Comparison of ENCODE assay signal across 8 cellular contexts in the genomic region with DNA sequence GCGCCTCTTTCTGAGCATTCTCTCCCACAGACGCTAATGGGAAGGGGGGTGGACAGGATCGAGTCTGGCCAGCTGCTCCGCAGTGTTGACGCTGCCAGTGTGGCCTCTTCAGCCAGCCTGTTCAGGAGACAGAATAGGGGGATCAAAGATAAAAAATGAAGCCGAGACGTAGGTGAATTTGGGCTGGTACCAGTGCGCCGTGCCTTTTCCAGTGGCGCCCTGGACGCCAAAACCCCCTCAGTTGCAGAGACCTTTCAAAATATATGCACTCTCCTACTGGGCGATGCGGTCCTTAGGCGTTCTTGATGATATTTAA. TPM values are rescaled to one million over a fixed set of nuclear protein-coding genes. Genes with fewer than 3 reads are reported as not detected.
DNase-seq lines count a peak whose midpoint lies in the region; ATAC-seq and TF ChIP-seq lines count a peak whose summit lies in the region.

No MANE protein-coding gene starts in this region.

- TF ChIP-seq CTCF in Panc1 (IDR thresholded peaks at IDR 0.05) (no peak), omental fat pad (IDR thresholded peaks at IDR 0.05) (no peak)

- H3K4me3 ChIP-seq in Panc1 (ENCODE audit: low read depth in 2 of 2, low read length in 2 of 2) (peak overlapping the region; percentile 70 to 82), esophagus (ENCODE audit: low read depth in 1 of 2, low read length in 2 of 2) (peak overlapping the region; percentile 63 to 77)

- intact Hi-C loops in activated CD4-positive, alpha-beta T cell treated with anti-CD3 and anti-CD28 coated beads for 36 hours (cut with DNase I, micrococcal nuclease) = loop anchor here (5.0 to 10.0 kb wide), 6 partner anchors 82 to 1731 kb away; a partner anchor contains a TSS
- intact Hi-C loops in Panc1 (cut with micrococcal nuclease; ENCODE audit: unreplicated experiment) = loop anchor here (10.0 kb wide), 1 partner anchor 59 kb away; no protein-coding TSS in a partner anchor

- H3K9me3 ChIP-seq in Panc1 (ENCODE audit: control insufficient read depth, insufficient read depth, low read depth, low read length) (no peaks in the 10 kb centered on the region), esophagus (ENCODE audit: control insufficient read depth in 2 of 2, insufficient read depth in 1 of 2, low read depth in 1 of 2, low read length in 1 of 2) (no peaks in the 10 kb centered on the region)

- peaks cover 2% of the 10 kb centered on the region for H3K9me3 Mint-ChIP-seq in activated CD4-positive, alpha-beta T cell treated with anti-CD3 and anti-CD28 coated beads for 36 hours (ENCODE audit: low read depth)

- H3K27ac ChIP-seq in Panc1 (ENCODE audit: low read length) (peak overlapping the region; percentile 76), esophagus (ENCODE audit: low read depth in 2 of 2, low read length in 1 of 2) (peak overlapping the region in 1 of 2 donors; percentile 99)

- no TSS peak for BruUV-seq in Panc1 (replicated peaks; lab: Mats Ljungman, UMichigan)

- H3K4me3 Mint-ChIP-seq in activated CD4-positive, alpha-beta T cell treated with anti-CD3 and anti-CD28 coated beads for 36 hours = peak overlapping the region; percentile 99

- POLR2A ChIA-PET in activated CD4-positive, alpha-beta T cell treated with anti-CD3 and anti-CD28 coated beads for 36 hours (lab: Charles Lee) = no interaction called here
- POLR2A ChIA-PET in Panc1 (lab: Charles Lee) = no interaction called here

- ATAC-seq in activated CD4-positive, alpha-beta T cell treated with anti-CD3 and anti-CD28 coated beads for 36 hours = no peak
- ATAC-seq in Panc1 (no peak), omental fat pad (ENCODE audit: low FRiP score) (peak; percentile 7), GM18861 (IDR thresholded peaks at IDR 0.05; ENCODE audit: unreplicated experiment) (no peak), GM19035 (IDR thresholded peaks at IDR 0.05; ENCODE audit: unreplicated experiment) (no peak)

- peaks cover 14% of the 10 kb centered on the region; the same call in 1 of the 2 replicates for H3K4me1 ChIP-seq in Panc1 (ENCODE audit: control insufficient read depth, insufficient read depth, low read length)
- no peaks in the 10 kb centered on the region for H3K4me1 ChIP-seq in esophagus (ENCODE audit: control insufficient read depth in 2 of 2, insufficient read depth in 2 of 2, low read length in 1 of 2)

- DNase-seq in activated CD4-positive, alpha-beta T cell treated with anti-CD3 and anti-CD28 coated beads for 36 hours = no peak
- DNase-seq in activated CD4-positive, alpha-beta T cell treated with anti-CD3 and anti-CD28 coated beads for 4 hours = no peak
- DNase-seq in Panc1 (ENCODE audit: low read depth, low spot score) (no peak), omental fat pad (ENCODE audit: low spot score) (no peak), GF-D8 (lab: John Stamatoyannopoulos, UW) (no peak)

- CTCF ChIA-PET in activated CD4-positive, alpha-beta T cell treated with anti-CD3 and anti-CD28 coated beads for 36 hours (lab: Charles Lee) = interaction anchor here (0.7 to 1.4 kb wide), 2 partner anchors 13 to 272 kb away, joined by 3 read pairs; no protein-coding TSS in a partner anchor
- CTCF ChIA-PET in Panc1 (lab: Charles Lee) = no interaction called here

- WGBS in esophagus, 2 donors = 1 to 3% methylated on average over 14 of the region's 14 CpGs

- H3K36me3 ChIP-seq in Panc1 (ENCODE audit: control insufficient read depth, insufficient read depth, low read length) (no peaks in the 10 kb centered on the region; the same call in 1 of the 2 replicates), esophagus (ENCODE audit: control insufficient read depth in 2 of 2, insufficient read depth in 2 of 2, low read length in 1 of 2) (no peaks in the 10 kb centered on the region)

- H3K27me3 Mint-ChIP-seq in activated CD4-positive, alpha-beta T cell treated with anti-CD3 and anti-CD28 coated beads for 36 hours = no peaks in the 10 kb centered on the region

- H3K27me3 ChIP-seq in Panc1 (ENCODE audit: control insufficient read depth, insufficient read depth, low read length) = no peaks in the 10 kb centered on the region
- no peaks in the 10 kb centered on the region for H3K27me3 ChIP-seq in esophagus (ENCODE audit: control insufficient read depth in 1 of 2, insufficient read depth in 2 of 2, low read length in 2 of 2)

- H3K4me1 Mint-ChIP-seq in activated CD4-positive, alpha-beta T cell treated with anti-CD3 and anti-CD28 coated beads for 36 hours = peaks cover 53% of the 10 kb centered on the region

- H3K36me3 Mint-ChIP-seq in activated CD4-positive, alpha-beta T cell treated with anti-CD3 and anti-CD28 coated beads for 36 hours (ENCODE audit: low read depth) = peaks cover 25% of the 10 kb centered on the region

- H3K27ac Mint-ChIP-seq in activated CD4-positive, alpha-beta T cell treated with anti-CD3 and anti-CD28 coated beads for 36 hours = peak overlapping the region; percentile 92

- in situ Hi-C loops in Panc1 (cut with HindIII; ENCODE audit: low pct_unique_long_range_greater_than_20kb, low sequenced_read_pairs) = no loop called here

RNA-seq across cellular contexts. Expression of a gene that starts 1.1 kb away (rescaled TPM):
- 10 to 100 TPM; 65.1 to 78.9 TPM for total RNA-seq in activated CD4-positive, alpha-beta T cell treated with anti-CD3 and anti-CD28 coated beads for 36 hours
- total RNA-seq in Panc1 (2021; ENCODE audit: unreplicated experiment) (83.0 TPM), omental fat pad (100 to 1,000 TPM in 3 of 4 donors, 10 to 100 TPM in 1; 95.4 to 241 (median 148) TPM)
- polyA plus RNA-seq in Panc1 (2012; ENCODE audit: insufficient read length) = 40.7 TPM
- polyA plus RNA-seq in esophagus = 10 to 100 TPM; 16.9 to 17.4 TPM

RNA-seq across cellular contexts. Expression of a gene that starts 1.3 kb away (rescaled TPM):
- total RNA-seq in activated CD4-positive, alpha-beta T cell treated with anti-CD3 and anti-CD28 coated beads for 36 hours = 10 to 100 TPM; 32.8 to 41.0 TPM
- total RNA-seq in Panc1 (2021; ENCODE audit: unreplicated experiment) (16.1 TPM), omental fat pad (10 to 100 TPM; 13.9 to 32.1 (median 19.5) TPM)
- polyA plus RNA-seq in Panc1 (2012; ENCODE audit: insufficient read length) = 7.9 TPM
- polyA plus RNA-seq in esophagus = 10 to 100 TPM; 13.4 to 14.6 TPM
